Comparison of ENCODE assay signal across 9 cellular contexts in genomic region chr13:90605690-90606089, GRCh38.
"Had no signal": no experiment of that assay in that cellular context is flagged by ENCODE, and none has a peak within 500 bp of the region (broad histone marks: within the 10 kb centered on the region; RNA-seq: fewer than 3 reads in every experiment).

No MANE protein-coding gene starts in this region.

- H3K4me3 ChIP-seq: GM23338, HAP-1 had no signal

- FAIRE-seq: H1 had no signal

- DNase-seq: GOT3, H7, H9, HCEC 1CT, HFFc6 had no signal

- H3K4me2 ChIP-seq: GM23338 had no signal

- ATAC-seq: GM23338, HCT116 had no signal

- H3K4me1 ChIP-seq: HAP-1 had no signal

- H2AFZ ChIP-seq: GM23338 had no signal

- H3K36me3 ChIP-seq: HAP-1 had no signal

- H3K9me3 ChIP-seq: HAP-1 had no signal
